In the genomic region with DNA sequence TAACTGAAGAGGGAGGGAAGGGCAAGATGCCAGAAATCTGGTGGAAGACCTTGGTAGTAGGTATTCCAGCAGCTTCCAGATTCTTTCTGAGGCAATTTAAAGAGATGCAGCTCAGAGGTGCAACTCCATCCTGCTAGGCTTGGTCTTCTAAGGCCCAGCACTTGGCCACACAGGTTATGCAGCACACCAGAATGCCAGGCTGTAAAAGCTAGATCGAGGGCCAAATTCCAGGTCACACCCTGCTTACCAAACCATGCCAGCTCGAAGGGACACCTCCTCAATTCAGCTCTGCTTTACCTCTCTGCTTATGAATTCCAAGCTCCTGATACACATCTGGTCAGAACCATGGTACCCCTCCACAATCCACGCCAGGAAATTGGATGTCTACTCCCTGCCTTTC, we compare ENCODE assay signal across 23 cellular contexts. TPM values are rescaled to one million over a fixed set of nuclear protein-coding genes. Genes with fewer than 3 reads are reported as not detected.
DNase-seq lines count a peak whose midpoint lies in the region; TF ChIP-seq lines count a peak whose summit lies in the region.
"Had no signal": no experiment of that assay in that cellular context is flagged by ENCODE, and none has a peak within 500 bp of the region (broad histone marks: within the 10 kb centered on the region; RNA-seq: fewer than 3 reads in every experiment).

No MANE protein-coding gene starts in this region.

- H3K4me2 ChIP-seq in mesenchymal stem cell (ENCODE audit: low read length, poor library complexity, severe bottlenecking) = no peak overlapping the region
- H3K4me2 ChIP-seq: BLaER1 treated with 17β-estradiol and CSF1 and Interleukin-3, amounts not matched to agents 10 nM and 100 nM had no signal

- H2AFZ ChIP-seq in mesenchymal stem cell (ENCODE audit: low read depth, low read length) = no peak overlapping the region

- WGBS in mesenchymal stem cell = 100% methylated on average over 3 of the region's 3 CpGs

- H3K9me3 ChIP-seq in mesenchymal stem cell (ENCODE audit: control insufficient read depth, low read length) (no peaks in the 10 kb centered on the region), vagina (no peaks in the 10 kb centered on the region)
- H3K9me3 ChIP-seq: Caco-2 had no signal

- H3K36me3 ChIP-seq in mesenchymal stem cell (ENCODE audit: control insufficient read depth in 1 of 2, insufficient read depth in 2 of 2, low read depth in 1 of 2, low read length in 2 of 2) (no peaks in the 10 kb centered on the region), vagina (no peaks in the 10 kb centered on the region)
- H3K36me3 ChIP-seq: BLaER1 treated with 17β-estradiol and CSF1 and Interleukin-3, amounts not matched to agents 10 nM and 100 nM; SJCRH30 had no signal

- H2BK5ac ChIP-seq in mesenchymal stem cell (ENCODE audit: low read depth, low read length, poor library complexity, severe bottlenecking) = no peak overlapping the region

- no peak overlapping the region for H2BK15ac ChIP-seq in mesenchymal stem cell (ENCODE audit: low read depth, poor library complexity, severe bottlenecking)

- H3K14ac ChIP-seq in mesenchymal stem cell (ENCODE audit: low read length in 2 of 2) = no peak overlapping the region

- no peak for TF ChIP-seq POLR2A in vagina (IDR thresholded peaks at IDR 0.05)

- no peak overlapping the region for H2BK120ac ChIP-seq in mesenchymal stem cell (ENCODE audit: low read depth, low read length)

- intact Hi-C loops in vagina (cut with DNase I) = no loop called here

- no peak overlapping the region for H3K23ac ChIP-seq in mesenchymal stem cell (ENCODE audit: low read length in 2 of 2)

- no peak overlapping the region for H2BK12ac ChIP-seq in mesenchymal stem cell (ENCODE audit: low read length in 2 of 2)

- H3K4ac ChIP-seq in mesenchymal stem cell (ENCODE audit: low read depth in 1 of 2, low read length in 2 of 2) = no peak overlapping the region

- peaks cover 2% of the 10 kb centered on the region for H3K79me1 ChIP-seq in mesenchymal stem cell (replicated peaks; ENCODE audit: low read length, poor library complexity, severe bottlenecking)

- peaks cover 9% of the 10 kb centered on the region for H3K4me1 ChIP-seq in mesenchymal stem cell (ENCODE audit: control insufficient read depth, insufficient read depth, low read depth, low read length)
- no peaks in the 10 kb centered on the region for H3K4me1 ChIP-seq in vagina
- H3K4me1 ChIP-seq: Caco-2 had no signal

- no peak for TF ChIP-seq CTCF in vagina (IDR thresholded peaks at IDR 0.05)

- H3K9ac ChIP-seq in mesenchymal stem cell (ENCODE audit: low read length) = no peak overlapping the region
- H3K9ac ChIP-seq: BLaER1 treated with 17β-estradiol and CSF1 and Interleukin-3, amounts not matched to agents 10 nM and 100 nM had no signal

- DNase-seq in NCI-H146 (lab: John Stamatoyannopoulos, UW) = peak; percentile 3
- DNase-seq in NCI-H146 treated with DMSO at 0.1 percent for 48 hours (lab: John Stamatoyannopoulos, UW; ENCODE audit: unreplicated experiment) = no peak
- peak; percentile 1 for DNase-seq in SW480 (ENCODE audit: low spot score)
- no peak for DNase-seq in mesenchymal stem cell
- DNase-seq in vagina (ENCODE audit: extremely low spot score in 2 of 2) = no peak
- no peak for DNase-seq in amygdala (lab: John Stamatoyannopoulos, UW)
- no peak for DNase-seq in NCI-H1436 (lab: John Stamatoyannopoulos, UW)
- no peak for DNase-seq in NCI-H2227 treated with DMSO at 0.1 percent for 48 hours (lab: John Stamatoyannopoulos, UW)
- DNase-seq: 8988T; Caco-2; CD4-positive, alpha-beta memory T cell; DMS153; H7; KG1; NCI-H1930; NCI-H524; NCI-H82; OCI-M1 had no signal

- H3K27me3 ChIP-seq in mesenchymal stem cell (ENCODE audit: control insufficient read depth in 1 of 2, insufficient read depth in 1 of 2, low read length in 2 of 2) (peaks cover 0 to 10% of the 10 kb centered on the region in 2 experiments), vagina (no peaks in the 10 kb centered on the region)
- H3K27me3 ChIP-seq: SJCRH30 had no signal

- peak overlapping the region; percentile 76 for H2AK5ac ChIP-seq in mesenchymal stem cell (ENCODE audit: low read length, severe bottlenecking)

- H3K27ac ChIP-seq in mesenchymal stem cell (ENCODE audit: low read length, poor library complexity, severe bottlenecking) = no peak overlapping the region
- H3K27ac ChIP-seq in vagina = peak overlapping the region; percentile 33
- H3K27ac ChIP-seq: BLaER1 treated with 17β-estradiol and CSF1 and Interleukin-3, amounts not matched to agents 10 nM and 100 nM; HL-60; SJCRH30 had no signal

- no peak overlapping the region for H4K91ac ChIP-seq in mesenchymal stem cell (ENCODE audit: low read length)

- no peak overlapping the region for H4K8ac ChIP-seq in mesenchymal stem cell (ENCODE audit: low read length)

- H3K4me3 ChIP-seq in mesenchymal stem cell (ENCODE audit: insufficient read depth in 1 of 2, low read depth in 1 of 2, low read length in 2 of 2) (no peak overlapping the region), vagina (no peak overlapping the region)
- H3K4me3 ChIP-seq: BLaER1 treated with 17β-estradiol and CSF1 and Interleukin-3, amounts not matched to agents 10 nM and 100 nM; SJCRH30 had no signal

- H3K18ac ChIP-seq in mesenchymal stem cell (ENCODE audit: low read depth in 1 of 2, low read length in 2 of 2) = no peak overlapping the region

RNA-seq across cellular contexts. Expression of a gene that starts 19.8 kb away (rescaled TPM):
- polyA plus RNA-seq in mesenchymal stem cell (2013, experiment 1 of 2) = not detected
- not detected for polyA plus RNA-seq in mesenchymal stem cell (2013, experiment 2 of 2)
- total RNA-seq in vagina = not detected
- total RNA-seq: Caco-2; CD4-positive, alpha-beta memory T cell; G401; H7; HT-29; SJCRH30 had no signal
- polyA plus RNA-seq: CD4-positive, alpha-beta memory T cell had no signal

Comparison
In these comparisons a context has a peak if more than half of its experiments do, and no peak if none do; other contexts are left out.
1. DNase-seq: peak in NCI-H146 (single experiment) and SW480 (single experiment); none in NCI-H146 treated with DMSO at 0.1 percent for 48 hours (single experiment), mesenchymal stem cell (single experiment), vagina (0 of 2), amygdala (0 of 56), NCI-H1436 (single experiment) and NCI-H2227 treated with DMSO at 0.1 percent for 48 hours (single experiment).